In the genomic region with DNA sequence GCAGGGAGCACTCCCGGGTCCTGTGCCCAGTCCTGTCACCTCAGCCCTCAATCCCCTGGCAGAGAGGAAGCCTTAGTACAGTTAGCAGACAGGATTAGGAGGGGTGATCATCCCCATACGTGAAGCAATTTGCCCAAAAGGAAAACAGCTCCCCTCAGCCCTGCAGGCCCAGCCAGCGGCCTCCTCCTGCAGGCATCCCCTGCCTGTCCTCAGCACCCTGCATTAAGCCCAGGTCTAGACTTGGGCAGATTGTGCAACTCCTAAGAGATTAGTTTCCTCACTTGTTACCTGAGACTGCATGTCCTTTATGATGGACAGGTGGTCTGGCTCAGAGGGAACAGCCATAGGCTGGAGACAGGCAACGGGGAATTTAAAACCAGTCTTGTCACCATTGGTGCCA, we compare ENCODE assay signal across 23 cellular contexts.
DNase-seq lines count a peak whose midpoint lies in the region; ATAC-seq and TF ChIP-seq lines count a peak whose summit lies in the region.
"Had no signal": no experiment of that assay in that cellular context is flagged by ENCODE, and none has a peak within 500 bp of the region (broad histone marks: within the 10 kb centered on the region; RNA-seq: fewer than 3 reads in every experiment).

No MANE protein-coding gene starts in this region.

- ATAC-seq in activated CD8-positive, alpha-beta memory T cell treated with anti-CD3 and anti-CD28 coated beads, Interleukin-2, amount 10 ng/mL, durations not matched to agents 7 days and 5 days = no peak
- ATAC-seq: K562, Panc1 had no signal

- no peak overlapping the region for H3K27ac Mint-ChIP-seq in activated CD8-positive, alpha-beta memory T cell treated with anti-CD3 and anti-CD28 coated beads, Interleukin-2, amount 10 ng/mL, durations not matched to agents 7 days and 5 days
- no peak overlapping the region for H3K27ac Mint-ChIP-seq in activated CD4-positive, alpha-beta memory T cell treated with anti-CD3 and anti-CD28 coated beads, Interleukin-2, amount 10 ng/mL, durations not matched to agents 7 days and 5 days
- H3K27ac Mint-ChIP-seq: CD4-positive, CD25-positive, alpha-beta regulatory T cell; H9 had no signal

- POLR2A ChIA-PET in activated CD4-positive, alpha-beta memory T cell treated with anti-CD3 and anti-CD28 coated beads, Interleukin-2, amount 10 ng/mL, durations not matched to agents 7 days and 5 days (lab: Charles Lee) = no interaction called here

- H3K36me3 Mint-ChIP-seq in activated CD8-positive, alpha-beta memory T cell treated with anti-CD3 and anti-CD28 coated beads, Interleukin-2, amount 10 ng/mL, durations not matched to agents 7 days and 5 days = no peaks in the 10 kb centered on the region
- no peaks in the 10 kb centered on the region for H3K36me3 Mint-ChIP-seq in activated CD4-positive, alpha-beta memory T cell treated with anti-CD3 and anti-CD28 coated beads, Interleukin-2, amount 10 ng/mL, durations not matched to agents 7 days and 5 days (ENCODE audit: low read depth)
- H3K36me3 Mint-ChIP-seq: CD4-positive, CD25-positive, alpha-beta regulatory T cell had no signal

- no peak overlapping the region for H3K4me3 Mint-ChIP-seq in activated CD8-positive, alpha-beta memory T cell treated with anti-CD3 and anti-CD28 coated beads, Interleukin-2, amount 10 ng/mL, durations not matched to agents 7 days and 5 days
- H3K4me3 Mint-ChIP-seq in activated CD4-positive, alpha-beta memory T cell treated with anti-CD3 and anti-CD28 coated beads, Interleukin-2, amount 10 ng/mL, durations not matched to agents 7 days and 5 days = no peak overlapping the region
- H3K4me3 Mint-ChIP-seq: CD4-positive, CD25-positive, alpha-beta regulatory T cell; H9 had no signal

- H3K27ac ChIP-seq in coronary artery = no peak overlapping the region
- H3K27ac ChIP-seq in caudate nucleus (ENCODE audit: low read depth, low read length) = no peak overlapping the region
- H3K27ac ChIP-seq: BLaER1, GM23248, RWPE1 had no signal

- DNase-seq in activated CD8-positive, alpha-beta memory T cell treated with anti-CD3 and anti-CD28 coated beads for 24 hours = peak; percentile 32
- DNase-seq in activated CD8-positive, alpha-beta memory T cell treated with anti-CD3 and anti-CD28 coated beads, Interleukin-2, amount 10 ng/mL, durations not matched to agents 7 days and 5 days = no peak
- peak; percentile 55 for DNase-seq in NCI-H2107 treated with DMSO at 0.1 percent for 48 hours (lab: John Stamatoyannopoulos, UW; ENCODE audit: unreplicated experiment)
- DNase-seq in coronary artery (ENCODE audit: low spot score) = peak; percentile 35
- peak; percentile 74 for DNase-seq in mesenteric fat pad (ENCODE audit: low spot score)
- no peak for DNase-seq in caudate nucleus (lab: John Stamatoyannopoulos, UW)
- no peak for DNase-seq in activated CD4-positive, alpha-beta memory T cell treated with anti-CD3 and anti-CD28 coated beads, Interleukin-2, amount 10 ng/mL, durations not matched to agents 7 days and 5 days
- DNase-seq: CD4-positive, CD25-positive, alpha-beta regulatory T cell; GM23248; H9; Kasumi-1; MV-4-11; NCI-H1105; NCI-H1436 treated with DMSO at 0.1 percent for 48 hours; NCI-H1930; NCI-H2171 treated with DMSO at 0.1 percent for 48 hours; NCI-H345; NCI-H526; SHP77 treated with DMSO at 0.1 percent for 48 hours had no signal

- CTCF ChIA-PET in activated CD8-positive, alpha-beta memory T cell treated with anti-CD3 and anti-CD28 coated beads, Interleukin-2, amount 10 ng/mL, durations not matched to agents 7 days and 5 days (lab: Charles Lee) = no interaction called here
- CTCF ChIA-PET in activated CD4-positive, alpha-beta memory T cell treated with anti-CD3 and anti-CD28 coated beads, Interleukin-2, amount 10 ng/mL, durations not matched to agents 7 days and 5 days (lab: Charles Lee) = interaction anchor here (1.4 kb wide), 1 partner anchor 30 kb away, joined by 3 read pairs; no protein-coding TSS in a partner anchor

- peaks cover 3% of the 10 kb centered on the region for H3K27me3 Mint-ChIP-seq in activated CD8-positive, alpha-beta memory T cell treated with anti-CD3 and anti-CD28 coated beads, Interleukin-2, amount 10 ng/mL, durations not matched to agents 7 days and 5 days
- peaks cover 4% of the 10 kb centered on the region for H3K27me3 Mint-ChIP-seq in activated CD4-positive, alpha-beta memory T cell treated with anti-CD3 and anti-CD28 coated beads, Interleukin-2, amount 10 ng/mL, durations not matched to agents 7 days and 5 days
- H3K27me3 Mint-ChIP-seq: CD4-positive, CD25-positive, alpha-beta regulatory T cell had no signal

- H3K4me3 ChIP-seq in coronary artery = no peak overlapping the region
- H3K4me3 ChIP-seq: BLaER1, GM23248, K562 had no signal

- H3K4me1 Mint-ChIP-seq in activated CD8-positive, alpha-beta memory T cell treated with anti-CD3 and anti-CD28 coated beads, Interleukin-2, amount 10 ng/mL, durations not matched to agents 7 days and 5 days = no peaks in the 10 kb centered on the region
- peaks cover 7% of the 10 kb centered on the region for H3K4me1 Mint-ChIP-seq in activated CD4-positive, alpha-beta memory T cell treated with anti-CD3 and anti-CD28 coated beads, Interleukin-2, amount 10 ng/mL, durations not matched to agents 7 days and 5 days

- no peaks in the 10 kb centered on the region for H3K9me3 Mint-ChIP-seq in activated CD8-positive, alpha-beta memory T cell treated with anti-CD3 and anti-CD28 coated beads, Interleukin-2, amount 10 ng/mL, durations not matched to agents 7 days and 5 days (ENCODE audit: low read depth)
- no peaks in the 10 kb centered on the region for H3K9me3 Mint-ChIP-seq in activated CD4-positive, alpha-beta memory T cell treated with anti-CD3 and anti-CD28 coated beads, Interleukin-2, amount 10 ng/mL, durations not matched to agents 7 days and 5 days

- TF ChIP-seq CTCF in coronary artery (IDR thresholded peaks at IDR 0.05) = no peak

Comparison
In these comparisons a context has a peak if more than half of its experiments do, and no peak if none do; other contexts are left out.
1. DNase-seq: peak in activated CD8-positive, alpha-beta memory T cell treated with anti-CD3 and anti-CD28 coated beads for 24 hours (single experiment), NCI-H2107 treated with DMSO at 0.1 percent for 48 hours (single experiment), coronary artery (single experiment) and mesenteric fat pad (single experiment); none in activated CD8-positive, alpha-beta memory T cell treated with anti-CD3 and anti-CD28 coated beads, Interleukin-2, amount 10 ng/mL, durations not matched to agents 7 days and 5 days (single experiment), caudate nucleus (0 of 61) and activated CD4-positive, alpha-beta memory T cell treated with anti-CD3 and anti-CD28 coated beads, Interleukin-2, amount 10 ng/mL, durations not matched to agents 7 days and 5 days (single experiment).